In the genomic region with DNA sequence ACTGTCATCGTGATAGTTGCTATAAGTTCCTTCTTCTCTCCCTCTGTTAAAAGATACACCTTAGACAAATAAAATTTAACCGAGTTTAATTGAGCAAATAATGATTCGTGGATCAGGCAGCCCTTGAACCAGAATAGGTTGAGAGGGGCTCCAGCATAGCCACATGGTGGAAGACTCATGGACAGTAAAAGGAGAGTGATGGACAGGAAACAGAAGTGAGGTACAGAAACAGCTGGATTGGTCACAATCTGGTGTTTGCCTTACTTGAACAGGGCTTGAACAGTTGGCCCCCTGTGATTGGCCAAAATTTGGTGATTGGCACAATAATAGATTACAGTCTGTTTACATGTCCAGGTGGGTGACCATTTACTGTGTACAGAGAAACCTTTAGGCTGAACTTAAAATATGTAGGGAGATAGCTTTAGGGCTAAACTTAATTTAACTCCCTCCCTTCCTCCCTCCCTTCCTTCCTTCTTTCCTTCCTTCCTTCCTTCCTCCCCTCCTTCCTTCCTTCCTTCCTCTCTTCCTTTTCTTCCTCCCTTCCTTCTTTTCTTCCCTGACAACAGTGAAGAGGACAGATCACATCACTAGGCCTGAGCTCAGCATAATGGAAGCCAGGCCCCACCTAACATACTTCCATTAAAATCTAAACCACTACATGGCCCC, we compare ENCODE assay signal across 23 cellular contexts.
DNase-seq lines count a peak whose midpoint lies in the region; ATAC-seq and TF ChIP-seq lines count a peak whose summit lies in the region.
"Had no signal": no experiment of that assay in that cellular context is flagged by ENCODE, and none has a peak within 500 bp of the region (broad histone marks: within the 10 kb centered on the region; RNA-seq: fewer than 3 reads in every experiment).

No MANE protein-coding gene starts in this region.

- no peaks in the 10 kb centered on the region for H3K79me1 ChIP-seq in mesenchymal stem cell (replicated peaks; ENCODE audit: low read length, poor library complexity, severe bottlenecking)

- H3K14ac ChIP-seq in mesenchymal stem cell (ENCODE audit: low read length in 2 of 2) = no peak overlapping the region

- H4K91ac ChIP-seq in mesenchymal stem cell (ENCODE audit: low read length) = no peak overlapping the region

- H2BK120ac ChIP-seq in mesenchymal stem cell (ENCODE audit: low read depth, low read length) = no peak overlapping the region

- H2BK15ac ChIP-seq in mesenchymal stem cell (ENCODE audit: low read depth, poor library complexity, severe bottlenecking) = no peak overlapping the region

- H4K8ac ChIP-seq in mesenchymal stem cell (ENCODE audit: low read length) = no peak overlapping the region

- H3K4me1 ChIP-seq in left ventricle myocardium inferior (peaks cover 46% of the 10 kb centered on the region), mesenchymal stem cell (ENCODE audit: control insufficient read depth, insufficient read depth, low read depth, low read length) (peaks cover 7% of the 10 kb centered on the region)
- H3K4me1 ChIP-seq: body of pancreas had no signal

- H2BK5ac ChIP-seq in mesenchymal stem cell (ENCODE audit: low read depth, low read length, poor library complexity, severe bottlenecking) = no peak overlapping the region

- no peak overlapping the region for H3K9ac ChIP-seq in SK-N-MC (ENCODE audit: insufficient read length)
- peak overlapping the region; percentile 86 for H3K9ac ChIP-seq in mesenchymal stem cell (ENCODE audit: low read length)

- no peak overlapping the region for H3K23ac ChIP-seq in mesenchymal stem cell (ENCODE audit: low read length in 2 of 2)

- H2BK12ac ChIP-seq in mesenchymal stem cell (ENCODE audit: low read length in 2 of 2) = no peak overlapping the region

- no peak overlapping the region for H2AK5ac ChIP-seq in mesenchymal stem cell (ENCODE audit: low read length, severe bottlenecking)

- H3K36me3 ChIP-seq in left ventricle myocardium inferior (no peaks in the 10 kb centered on the region), SK-N-MC (ENCODE audit: insufficient read depth, low read length) (no peaks in the 10 kb centered on the region), mesenchymal stem cell (ENCODE audit: control insufficient read depth in 1 of 2, insufficient read depth in 2 of 2, low read depth in 1 of 2, low read length in 2 of 2) (no peaks in the 10 kb centered on the region)
- H3K36me3 ChIP-seq: spleen, upper lobe of left lung, WERI-Rb-1 had no signal

- intact Hi-C loops in left ventricle myocardium inferior (cut with micrococcal nuclease) = no loop called here
- intact Hi-C loops in Right ventricle myocardium inferior (cut with DNase I) = loop anchor here (5.0 to 10.0 kb wide), 2 partner anchors 292 to 531 kb away; partner anchors contain the start of gene JARID2

- no peak for DNase-seq in left ventricle myocardium inferior
- DNase-seq in Right ventricle myocardium inferior (ENCODE audit: missing footprints) = no peak
- no peak for DNase-seq in SK-N-MC (ENCODE audit: low read depth, low spot score)
- no peak for DNase-seq in mesenchymal stem cell
- DNase-seq in NK-92 (lab: John Stamatoyannopoulos, UW; ENCODE audit: unreplicated experiment) = no peak
- DNase-seq in NCI-H128 (lab: John Stamatoyannopoulos, UW; ENCODE audit: unreplicated experiment) = no peak
- DNase-seq: activated gamma-delta T cell; activated naive CD8-positive, alpha-beta T cell treated with anti-CD3 and anti-CD28 coated beads, Interleukin-2, amount 50 U/mL, for 24 hours; activated T-cell treated with anti-CD3 and anti-CD28 coated beads for 4 hours; body of pancreas; effector memory CD8-positive, alpha-beta T cell; HCEC 1CT; KBM-7; NCI-H1092 treated with DMSO at 0.1 percent for 48 hours; NCI-H510A treated with DMSO at 0.1 percent for 48 hours; spleen; stimulated activated CD4-positive, alpha-beta T cell treated with anti-CD3 and anti-CD28 coated beads, Interleukin-4, amount 100 ng/mL, for 24 hours; upper lobe of left lung; WERI-Rb-1 had no signal

- no peak for TF ChIP-seq CTCF in left ventricle myocardium inferior (IDR thresholded peaks at IDR 0.05; ENCODE audit: borderline replicate concordance)

- WGBS in mesenchymal stem cell = over 99% methylated on average over 3 of the region's 3 CpGs

- H3K18ac ChIP-seq in mesenchymal stem cell (ENCODE audit: low read depth in 1 of 2, low read length in 2 of 2) = no peak overlapping the region

- no peaks in the 10 kb centered on the region for H3K27me3 ChIP-seq in left ventricle myocardium inferior (ENCODE audit: low read depth)
- H3K27me3 ChIP-seq in mesenchymal stem cell (ENCODE audit: control insufficient read depth in 1 of 2, insufficient read depth in 1 of 2, low read length in 2 of 2) = no peaks in the 10 kb centered on the region
- H3K27me3 ChIP-seq: body of pancreas, spleen, upper lobe of left lung had no signal

- no peak overlapping the region for H2AFZ ChIP-seq in mesenchymal stem cell (ENCODE audit: low read depth, low read length)

- H3K4me3 ChIP-seq in left ventricle myocardium inferior (no peak overlapping the region), SK-N-MC (no peak overlapping the region), mesenchymal stem cell (ENCODE audit: insufficient read depth in 1 of 2, low read depth in 1 of 2, low read length in 2 of 2) (peak overlapping the region in 1 of 2 experiments; percentile 57)
- H3K4me3 ChIP-seq: body of pancreas, lung, spleen, upper lobe of left lung had no signal

- H3K4ac ChIP-seq in mesenchymal stem cell (ENCODE audit: low read depth in 1 of 2, low read length in 2 of 2) = no peak overlapping the region

- H3K9me3 ChIP-seq in left ventricle myocardium inferior (replicated peaks) (peaks cover 10% of the 10 kb centered on the region), SK-N-MC (ENCODE audit: low read depth, low read length) (no peaks in the 10 kb centered on the region), mesenchymal stem cell (ENCODE audit: control insufficient read depth, low read length) (no peaks in the 10 kb centered on the region)
- H3K9me3 ChIP-seq: body of pancreas, upper lobe of left lung had no signal

- ATAC-seq in Right ventricle myocardium inferior (no peak), GM18861 (IDR thresholded peaks at IDR 0.05; ENCODE audit: unreplicated experiment) (no peak)
- ATAC-seq: activated naive CD8-positive, alpha-beta T cell treated with anti-CD3 and anti-CD28 coated beads, Interleukin-2, amount 50 U/mL, for 24 hours; effector memory CD8-positive, alpha-beta T cell; SK-N-SH treated with all-trans-retinoic acid at 6 μM for 48 hours had no signal

- H3K27ac ChIP-seq in left ventricle myocardium inferior (replicated peaks) (peak overlapping the region; percentile 61), SK-N-MC (peak overlapping the region; percentile 84), mesenchymal stem cell (ENCODE audit: low read length, poor library complexity, severe bottlenecking) (no peak overlapping the region)
- H3K27ac ChIP-seq: body of pancreas, C4-2B, spleen, upper lobe of left lung, WERI-Rb-1 had no signal

- H3K4me2 ChIP-seq in mesenchymal stem cell (ENCODE audit: low read length, poor library complexity, severe bottlenecking) = no peak overlapping the region
